1 cellular context compared by ENCODE assay signal in the genomic region with DNA sequence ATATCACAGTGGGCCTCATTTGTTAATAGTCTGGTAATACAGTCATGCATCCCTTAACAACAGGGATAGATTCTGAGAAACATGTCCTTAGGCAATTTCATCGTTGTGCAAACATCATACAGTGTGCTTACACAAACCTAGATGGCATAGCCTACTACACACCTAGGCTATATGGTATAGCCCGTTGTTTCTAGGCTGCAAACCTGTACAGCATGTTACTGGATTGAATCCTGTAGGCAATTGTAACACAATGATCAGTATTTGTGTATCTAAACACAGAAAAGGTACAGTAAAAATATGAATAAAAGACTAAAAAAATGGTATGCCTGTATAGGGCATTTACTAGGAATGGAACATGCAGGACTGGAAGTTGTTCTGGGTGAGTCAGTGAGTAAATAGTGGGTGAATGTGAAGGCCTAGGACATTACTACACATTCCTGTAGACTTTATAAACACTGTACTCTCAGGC.
TF ChIP-seq lines count a peak whose summit lies in the region.

No MANE protein-coding gene starts in this region.

TF ChIP-seq in K562, 482 proteins besides CTCF, POLR2A, EP300 and RAD21 (continued from another document):
- TF ChIP-seq, protein P1, sequence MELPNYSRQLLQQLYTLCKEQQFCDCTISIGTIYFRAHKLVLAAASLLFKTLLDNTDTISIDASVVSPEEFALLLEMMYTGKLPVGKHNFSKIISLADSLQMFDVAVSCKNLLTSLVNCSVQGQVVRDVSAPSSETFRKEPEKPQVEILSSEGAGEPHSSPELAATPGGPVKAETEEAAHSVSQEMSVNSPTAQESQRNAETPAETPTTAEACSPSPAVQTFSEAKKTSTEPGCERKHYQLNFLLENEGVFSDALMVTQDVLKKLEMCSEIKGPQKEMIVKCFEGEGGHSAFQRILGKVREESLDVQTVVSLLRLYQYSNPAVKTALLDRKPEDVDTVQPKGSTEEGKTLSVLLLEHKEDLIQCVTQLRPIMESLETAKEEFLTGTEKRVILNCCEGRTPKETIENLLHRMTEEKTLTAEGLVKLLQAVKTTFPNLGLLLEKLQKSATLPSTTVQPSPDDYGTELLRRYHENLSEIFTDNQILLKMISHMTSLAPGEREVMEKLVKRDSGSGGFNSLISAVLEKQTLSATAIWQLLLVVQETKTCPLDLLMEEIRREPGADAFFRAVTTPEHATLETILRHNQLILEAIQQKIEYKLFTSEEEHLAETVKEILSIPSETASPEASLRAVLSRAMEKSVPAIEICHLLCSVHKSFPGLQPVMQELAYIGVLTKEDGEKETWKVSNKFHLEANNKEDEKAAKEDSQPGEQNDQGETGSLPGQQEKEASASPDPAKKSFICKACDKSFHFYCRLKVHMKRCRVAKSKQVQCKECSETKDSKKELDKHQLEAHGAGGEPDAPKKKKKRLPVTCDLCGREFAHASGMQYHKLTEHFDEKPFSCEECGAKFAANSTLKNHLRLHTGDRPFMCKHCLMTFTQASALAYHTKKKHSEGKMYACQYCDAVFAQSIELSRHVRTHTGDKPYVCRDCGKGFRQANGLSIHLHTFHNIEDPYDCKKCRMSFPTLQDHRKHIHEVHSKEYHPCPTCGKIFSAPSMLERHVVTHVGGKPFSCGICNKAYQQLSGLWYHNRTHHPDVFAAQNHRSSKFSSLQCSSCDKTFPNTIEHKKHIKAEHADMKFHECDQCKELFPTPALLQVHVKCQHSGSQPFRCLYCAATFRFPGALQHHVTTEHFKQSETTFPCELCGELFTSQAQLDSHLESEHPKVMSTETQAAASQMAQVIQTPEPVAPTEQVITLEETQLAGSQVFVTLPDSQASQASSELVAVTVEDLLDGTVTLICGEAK (IDR thresholded peaks at IDR 0.05) = no peak
- TF ChIP-seq, protein P1 (CRISPR knock-in tag; IDR thresholded peaks at IDR 0.05) = no peak
- peak; percentile 43; the same call in 1 of the 2 replicates for TF ChIP-seq JUND (IDR thresholded peaks at IDR 0.05; ENCODE audit: borderline replicate concordance, low read depth, low read length)
- TF ChIP-seq JUND (tag; IDR thresholded peaks at IDR 0.05; ENCODE audit: borderline replicate concordance, low read depth, low read length) = no peak; the same call in 2 of the 3 replicates
- TF ChIP-seq CXXC5 (CRISPR knock-in tag; IDR thresholded peaks at IDR 0.05) = no peak
- peak; percentile 68 for TF ChIP-seq FOSL1 (tag; conservative IDR thresholded peaks at IDR 0.05)
- no peak for TF ChIP-seq SPI1 (IDR thresholded peaks at IDR 0.05; ENCODE audit: borderline replicate concordance, low read depth, low read length)
- TF ChIP-seq, protein P2, sequence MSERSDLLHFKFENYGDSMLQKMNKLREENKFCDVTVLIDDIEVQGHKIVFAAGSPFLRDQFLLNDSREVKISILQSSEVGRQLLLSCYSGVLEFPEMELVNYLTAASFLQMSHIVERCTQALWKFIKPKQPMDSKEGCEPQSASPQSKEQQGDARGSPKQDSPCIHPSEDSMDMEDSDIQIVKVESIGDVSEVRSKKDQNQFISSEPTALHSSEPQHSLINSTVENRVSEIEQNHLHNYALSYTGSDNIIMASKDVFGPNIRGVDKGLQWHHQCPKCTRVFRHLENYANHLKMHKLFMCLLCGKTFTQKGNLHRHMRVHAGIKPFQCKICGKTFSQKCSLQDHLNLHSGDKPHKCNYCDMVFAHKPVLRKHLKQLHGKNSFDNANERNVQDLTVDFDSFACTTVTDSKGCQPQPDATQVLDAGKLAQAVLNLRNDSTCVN (CRISPR knock-in tag; IDR thresholded peaks at IDR 0.05) = no peak
- no peak for TF ChIP-seq KAT8 (IDR thresholded peaks at IDR 0.05; ENCODE audit: low read depth)
- TF ChIP-seq, protein P3, sequence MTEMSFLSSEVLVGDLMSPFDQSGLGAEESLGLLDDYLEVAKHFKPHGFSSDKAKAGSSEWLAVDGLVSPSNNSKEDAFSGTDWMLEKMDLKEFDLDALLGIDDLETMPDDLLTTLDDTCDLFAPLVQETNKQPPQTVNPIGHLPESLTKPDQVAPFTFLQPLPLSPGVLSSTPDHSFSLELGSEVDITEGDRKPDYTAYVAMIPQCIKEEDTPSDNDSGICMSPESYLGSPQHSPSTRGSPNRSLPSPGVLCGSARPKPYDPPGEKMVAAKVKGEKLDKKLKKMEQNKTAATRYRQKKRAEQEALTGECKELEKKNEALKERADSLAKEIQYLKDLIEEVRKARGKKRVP (CRISPR knock-in tag; IDR thresholded peaks at IDR 0.05) = no peak
- TF ChIP-seq, protein P4, sequence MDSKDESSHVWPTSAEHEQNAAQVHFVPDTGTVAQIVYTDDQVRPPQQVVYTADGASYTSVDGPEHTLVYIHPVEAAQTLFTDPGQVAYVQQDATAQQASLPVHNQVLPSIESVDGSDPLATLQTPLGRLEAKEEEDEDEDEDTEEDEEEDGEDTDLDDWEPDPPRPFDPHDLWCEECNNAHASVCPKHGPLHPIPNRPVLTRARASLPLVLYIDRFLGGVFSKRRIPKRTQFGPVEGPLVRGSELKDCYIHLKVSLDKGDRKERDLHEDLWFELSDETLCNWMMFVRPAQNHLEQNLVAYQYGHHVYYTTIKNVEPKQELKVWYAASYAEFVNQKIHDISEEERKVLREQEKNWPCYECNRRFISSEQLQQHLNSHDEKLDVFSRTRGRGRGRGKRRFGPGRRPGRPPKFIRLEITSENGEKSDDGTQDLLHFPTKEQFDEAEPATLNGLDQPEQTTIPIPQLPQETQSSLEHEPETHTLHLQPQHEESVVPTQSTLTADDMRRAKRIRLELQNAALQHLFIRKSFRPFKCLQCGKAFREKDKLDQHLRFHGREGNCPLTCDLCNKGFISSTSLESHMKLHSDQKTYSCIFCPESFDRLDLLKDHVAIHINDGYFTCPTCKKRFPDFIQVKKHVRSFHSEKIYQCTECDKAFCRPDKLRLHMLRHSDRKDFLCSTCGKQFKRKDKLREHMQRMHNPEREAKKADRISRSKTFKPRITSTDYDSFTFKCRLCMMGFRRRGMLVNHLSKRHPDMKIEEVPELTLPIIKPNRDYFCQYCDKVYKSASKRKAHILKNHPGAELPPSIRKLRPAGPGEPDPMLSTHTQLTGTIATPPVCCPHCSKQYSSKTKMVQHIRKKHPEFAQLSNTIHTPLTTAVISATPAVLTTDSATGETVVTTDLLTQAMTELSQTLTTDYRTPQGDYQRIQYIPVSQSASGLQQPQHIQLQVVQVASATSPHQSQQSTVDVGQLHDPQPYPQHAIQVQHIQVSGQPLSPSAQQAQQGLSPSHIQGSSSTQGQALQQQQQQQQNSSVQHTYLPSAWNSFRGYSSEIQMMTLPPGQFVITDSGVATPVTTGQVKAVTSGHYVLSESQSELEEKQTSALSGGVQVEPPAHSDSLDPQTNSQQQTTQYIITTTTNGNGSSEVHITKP (IDR thresholded peaks at IDR 0.05; ENCODE audit: partially characterized antibody) = peak; percentile 79
- TF ChIP-seq, protein P5, sequence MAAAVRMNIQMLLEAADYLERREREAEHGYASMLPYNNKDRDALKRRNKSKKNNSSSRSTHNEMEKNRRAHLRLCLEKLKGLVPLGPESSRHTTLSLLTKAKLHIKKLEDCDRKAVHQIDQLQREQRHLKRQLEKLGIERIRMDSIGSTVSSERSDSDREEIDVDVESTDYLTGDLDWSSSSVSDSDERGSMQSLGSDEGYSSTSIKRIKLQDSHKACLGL (CRISPR knock-in tag; IDR thresholded peaks at IDR 0.05; ENCODE audit: borderline replicate concordance, poor library complexity, severe bottlenecking) = no peak
- TF ChIP-seq, protein P6, sequence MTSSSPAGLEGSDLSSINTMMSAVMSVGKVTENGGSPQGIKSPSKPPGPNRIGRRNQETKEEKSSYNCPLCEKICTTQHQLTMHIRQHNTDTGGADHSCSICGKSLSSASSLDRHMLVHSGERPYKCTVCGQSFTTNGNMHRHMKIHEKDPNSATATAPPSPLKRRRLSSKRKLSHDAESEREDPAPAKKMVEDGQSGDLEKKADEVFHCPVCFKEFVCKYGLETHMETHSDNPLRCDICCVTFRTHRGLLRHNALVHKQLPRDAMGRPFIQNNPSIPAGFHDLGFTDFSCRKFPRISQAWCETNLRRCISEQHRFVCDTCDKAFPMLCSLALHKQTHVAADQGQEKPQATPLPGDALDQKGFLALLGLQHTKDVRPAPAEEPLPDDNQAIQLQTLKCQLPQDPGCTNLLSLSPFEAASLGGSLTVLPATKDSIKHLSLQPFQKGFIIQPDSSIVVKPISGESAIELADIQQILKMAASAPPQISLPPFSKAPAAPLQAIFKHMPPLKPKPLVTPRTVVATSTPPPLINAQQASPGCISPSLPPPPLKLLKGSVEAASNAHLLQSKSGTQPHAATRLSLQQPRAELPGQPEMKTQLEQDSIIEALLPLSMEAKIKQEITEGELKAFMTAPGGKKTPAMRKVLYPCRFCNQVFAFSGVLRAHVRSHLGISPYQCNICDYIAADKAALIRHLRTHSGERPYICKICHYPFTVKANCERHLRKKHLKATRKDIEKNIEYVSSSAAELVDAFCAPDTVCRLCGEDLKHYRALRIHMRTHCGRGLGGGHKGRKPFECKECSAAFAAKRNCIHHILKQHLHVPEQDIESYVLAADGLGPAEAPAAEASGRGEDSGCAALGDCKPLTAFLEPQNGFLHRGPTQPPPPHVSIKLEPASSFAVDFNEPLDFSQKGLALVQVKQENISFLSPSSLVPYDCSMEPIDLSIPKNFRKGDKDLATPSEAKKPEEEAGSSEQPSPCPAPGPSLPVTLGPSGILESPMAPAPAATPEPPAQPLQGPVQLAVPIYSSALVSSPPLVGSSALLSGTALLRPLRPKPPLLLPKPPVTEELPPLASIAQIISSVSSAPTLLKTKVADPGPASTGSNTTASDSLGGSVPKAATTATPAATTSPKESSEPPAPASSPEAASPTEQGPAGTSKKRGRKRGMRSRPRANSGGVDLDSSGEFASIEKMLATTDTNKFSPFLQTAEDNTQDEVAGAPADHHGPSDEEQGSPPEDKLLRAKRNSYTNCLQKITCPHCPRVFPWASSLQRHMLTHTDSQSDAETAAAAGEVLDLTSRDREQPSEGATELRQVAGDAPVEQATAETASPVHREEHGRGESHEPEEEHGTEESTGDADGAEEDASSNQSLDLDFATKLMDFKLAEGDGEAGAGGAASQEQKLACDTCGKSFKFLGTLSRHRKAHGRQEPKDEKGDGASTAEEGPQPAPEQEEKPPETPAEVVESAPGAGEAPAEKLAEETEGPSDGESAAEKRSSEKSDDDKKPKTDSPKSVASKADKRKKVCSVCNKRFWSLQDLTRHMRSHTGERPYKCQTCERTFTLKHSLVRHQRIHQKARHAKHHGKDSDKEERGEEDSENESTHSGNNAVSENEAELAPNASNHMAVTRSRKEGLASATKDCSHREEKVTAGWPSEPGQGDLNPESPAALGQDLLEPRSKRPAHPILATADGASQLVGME (CRISPR knock-in tag; IDR thresholded peaks at IDR 0.05) = no peak
- TF ChIP-seq, protein P7, sequence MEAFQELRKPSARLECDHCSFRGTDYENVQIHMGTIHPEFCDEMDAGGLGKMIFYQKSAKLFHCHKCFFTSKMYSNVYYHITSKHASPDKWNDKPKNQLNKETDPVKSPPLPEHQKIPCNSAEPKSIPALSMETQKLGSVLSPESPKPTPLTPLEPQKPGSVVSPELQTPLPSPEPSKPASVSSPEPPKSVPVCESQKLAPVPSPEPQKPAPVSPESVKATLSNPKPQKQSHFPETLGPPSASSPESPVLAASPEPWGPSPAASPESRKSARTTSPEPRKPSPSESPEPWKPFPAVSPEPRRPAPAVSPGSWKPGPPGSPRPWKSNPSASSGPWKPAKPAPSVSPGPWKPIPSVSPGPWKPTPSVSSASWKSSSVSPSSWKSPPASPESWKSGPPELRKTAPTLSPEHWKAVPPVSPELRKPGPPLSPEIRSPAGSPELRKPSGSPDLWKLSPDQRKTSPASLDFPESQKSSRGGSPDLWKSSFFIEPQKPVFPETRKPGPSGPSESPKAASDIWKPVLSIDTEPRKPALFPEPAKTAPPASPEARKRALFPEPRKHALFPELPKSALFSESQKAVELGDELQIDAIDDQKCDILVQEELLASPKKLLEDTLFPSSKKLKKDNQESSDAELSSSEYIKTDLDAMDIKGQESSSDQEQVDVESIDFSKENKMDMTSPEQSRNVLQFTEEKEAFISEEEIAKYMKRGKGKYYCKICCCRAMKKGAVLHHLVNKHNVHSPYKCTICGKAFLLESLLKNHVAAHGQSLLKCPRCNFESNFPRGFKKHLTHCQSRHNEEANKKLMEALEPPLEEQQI (IDR thresholded peaks at IDR 0.05) = no peak
- no peak for TF ChIP-seq NCOA1 (IDR thresholded peaks at IDR 0.05; ENCODE audit: low read depth)
- no peak for TF ChIP-seq OTX1 (CRISPR knock-in tag; IDR thresholded peaks at IDR 0.05)
